In genomic region chr6:137092018-137092417, GRCh38 we compare ENCODE assay signal across 23 cellular contexts. TPM values are rescaled to one million over a fixed set of nuclear protein-coding genes. Genes with fewer than 3 reads are reported as not detected.
"Had no signal": no experiment of that assay in that cellular context is flagged by ENCODE, and none has a peak within 500 bp of the region (broad histone marks: within the 10 kb centered on the region; RNA-seq: fewer than 3 reads in every experiment).

No MANE protein-coding gene starts in this region.

- H3K9ac ChIP-seq: neural progenitor cell had no signal

- H3K36me3 Mint-ChIP-seq: activated naive CD8-positive, alpha-beta T cell; naive thymus-derived CD8-positive, alpha-beta T cell; neural progenitor cell had no signal

- ATAC-seq: activated CD8-positive, alpha-beta T cell treated with anti-CD3 and anti-CD28 coated beads, Interleukin-2, amount 10 ng/mL, durations not matched to agents 7 days and 5 days; lower lobe of right lung; naive thymus-derived CD8-positive, alpha-beta T cell; stimulated activated naive CD8-positive, alpha-beta T cell treated with anti-CD3 and anti-CD28 coated beads, Interleukin-15, Interleukin-2, amounts not matched to agents 100 U/mL and 50 U/mL, for 24 hours; upper lobe of right lung had no signal

- FAIRE-seq: astrocyte, colon, keratinocyte had no signal

- H3K4me3 ChIP-seq: adrenal gland, heart right ventricle, lower lobe of right lung, neural progenitor cell, upper lobe of right lung had no signal

- H3K27me3 ChIP-seq: adrenal gland, heart right ventricle, neural progenitor cell, upper lobe of right lung had no signal

- H3K27ac Mint-ChIP-seq: activated CD8-positive, alpha-beta T cell treated with anti-CD3 and anti-CD28 coated beads, Interleukin-2, amount 10 ng/mL, durations not matched to agents 7 days and 5 days; activated naive CD8-positive, alpha-beta T cell; endodermal cell; neural progenitor cell had no signal

- H3K9me3 ChIP-seq: adrenal gland, heart right ventricle, lower lobe of right lung, upper lobe of right lung had no signal

- H3K4me1 ChIP-seq: adrenal gland, neural progenitor cell had no signal

- H3K4me2 ChIP-seq: neural progenitor cell had no signal

- H3K36me3 ChIP-seq: adrenal gland, heart right ventricle, lower lobe of right lung, neural progenitor cell, upper lobe of right lung had no signal

- DNase-seq: activated CD4-positive, alpha-beta T cell treated with anti-CD3 and anti-CD28 coated beads for 1 hour; activated CD4-positive, alpha-beta T cell treated with anti-CD3 and anti-CD28 coated beads, Interleukin-2, amount 50 U/mL, for 1 hour; activated CD8-positive, alpha-beta T cell treated with anti-CD3 and anti-CD28 coated beads, Interleukin-2, amount 10 ng/mL, durations not matched to agents 7 days and 5 days; activated gamma-delta T cell treated with Interleukin-2 at 50 U/mL for 16 hours; central memory CD4-positive, alpha-beta T cell; endodermal cell; heart right ventricle; lower lobe of right lung; mesendoderm; naive thymus-derived CD8-positive, alpha-beta T cell; stimulated activated CD4-positive, alpha-beta T cell treated with anti-CD3 and anti-CD28 coated beads, Interleukin-4, amount 100 ng/mL, for 4 hours; stimulated activated naive CD8-positive, alpha-beta T cell treated with anti-CD3 and anti-CD28 coated beads, Interleukin-15, Interleukin-2, amounts not matched to agents 100 U/mL and 50 U/mL, for 24 hours; T-helper 9 cell; upper lobe of right lung had no signal

- H3K4me3 Mint-ChIP-seq: activated CD8-positive, alpha-beta T cell treated with anti-CD3 and anti-CD28 coated beads, Interleukin-2, amount 10 ng/mL, durations not matched to agents 7 days and 5 days; activated naive CD8-positive, alpha-beta T cell; endodermal cell; neural progenitor cell had no signal

- H3K9me3 Mint-ChIP-seq: endodermal cell; naive thymus-derived CD8-positive, alpha-beta T cell; neural progenitor cell had no signal

- H2AFZ ChIP-seq: neural progenitor cell had no signal

- H3K27ac ChIP-seq: adrenal gland, epithelial cell of prostate, heart right ventricle, lower lobe of right lung, neural progenitor cell, upper lobe of right lung had no signal

RNA-seq across cellular contexts. Expression of gene IL20RA, which starts 47.3 kb away (rescaled TPM):
- total RNA-seq: activated CD8-positive, alpha-beta T cell treated with anti-CD3 and anti-CD28 coated beads, Interleukin-2, amount 10 ng/mL, durations not matched to agents 7 days and 5 days; naive thymus-derived CD8-positive, alpha-beta T cell; renal cortical epithelial cell; T-helper 1 cell treated with Interleukin-12 subunit alpha and Interleukin-12 subunit beta and Interleukin-4 antibody, amounts not matched to agents 30 ng/mL and 1 ng/mL, for 36 hours had no signal
- polyA plus RNA-seq: naive thymus-derived CD8-positive, alpha-beta T cell had no signal
